Comparison of ENCODE assay signal across 17 cellular contexts in the genomic region with DNA sequence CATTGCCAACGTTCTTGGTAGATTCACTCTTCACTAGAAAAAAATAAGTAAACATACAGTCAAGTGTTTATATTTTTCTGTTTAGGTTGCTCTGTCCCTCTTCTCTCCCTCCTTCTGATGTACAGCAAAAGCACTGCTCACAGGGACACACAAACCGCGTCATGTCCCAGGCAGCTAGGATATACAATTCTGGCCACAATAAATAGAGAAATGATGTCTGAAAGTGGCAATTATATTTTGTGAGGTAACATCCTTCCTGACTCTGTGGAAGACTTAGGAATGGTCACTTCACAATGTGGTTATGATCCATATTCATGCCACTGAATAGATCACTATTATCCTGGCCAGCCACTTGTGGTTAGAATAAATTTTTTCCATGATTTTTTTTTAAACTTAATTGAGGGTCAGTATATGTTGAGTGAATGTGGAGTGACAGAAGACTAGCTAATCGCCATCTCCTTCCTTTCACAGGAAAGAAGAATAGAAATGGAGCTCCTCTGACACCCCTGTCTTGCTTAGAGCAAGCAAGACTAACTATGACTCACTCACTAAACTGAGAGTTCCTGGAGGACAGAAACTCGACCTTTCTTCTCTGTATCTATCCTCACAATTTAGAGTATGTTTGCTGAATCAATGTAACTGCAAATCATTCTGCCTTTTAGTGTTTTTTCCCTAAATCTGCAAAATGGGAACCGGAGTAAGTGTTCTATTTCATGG. TPM values are rescaled to one million over a fixed set of nuclear protein-coding genes. Genes with fewer than 3 reads are reported as not detected.
A peak's percentile ranks its signal among the peaks of the same experiment; 100 is the strongest.
DNase-seq lines count a peak whose midpoint lies in the region; ATAC-seq lines count a peak whose summit lies in the region.
"Had no signal": no experiment of that assay in that cellular context is flagged by ENCODE, and none has a peak within 500 bp of the region (broad histone marks: within the 10 kb centered on the region; RNA-seq: fewer than 3 reads in every experiment).

No MANE protein-coding gene starts in this region.

- no peak overlapping the region for H2AFZ ChIP-seq in ACC112 (ENCODE audit: low read length, unreplicated experiment)

- no peaks in the 10 kb centered on the region for H3K27me3 ChIP-seq in ACC112 (ENCODE audit: insufficient read depth, low read length)

- peaks cover 2% of the 10 kb centered on the region for H3K79me2 ChIP-seq in ACC112 (ENCODE audit: control insufficient read depth, insufficient read depth, low read length, unreplicated experiment)

- 0 out of 2 replicates have a peak overlapping the region, but pooled peaks have one; percentile 11 for H3K27ac ChIP-seq in ACC112 (ENCODE audit: low read depth, low read length)

- DNase-seq in HCEC 1CT (peak; percentile 60), amniotic epithelial cell (ENCODE audit: low read depth) (peak; percentile 31), foreskin melanocyte (peak; percentile 4), hypothalamus (lab: John Stamatoyannopoulos, UW) (no peak), Right ventricle myocardium superior (no peak), amygdala (lab: John Stamatoyannopoulos, UW) (no peak)
- DNase-seq: activated CD4-positive, CD25-positive, alpha-beta regulatory T cell; activated T-cell treated with anti-CD3 and anti-CD28 coated beads, Interleukin-2, amount 50 U/mL, for 1 hour; AML-193; anterior cingulate cortex; effector memory CD8-positive, alpha-beta T cell; NCI-H1436; NCI-H82; retina; stimulated activated CD4-positive, alpha-beta T cell treated with anti-CD3 and anti-CD28 coated beads, Interleukin-4, amount 100 ng/mL, for 24 hours had no signal

- peaks cover 29% of the 10 kb centered on the region for H3K36me3 ChIP-seq in ACC112 (ENCODE audit: insufficient read depth, low read length)

- H3K4me1 ChIP-seq in ACC112 (ENCODE audit: control insufficient read depth, insufficient read depth, low read length, unreplicated experiment), result peaks cover 33% of the 10 kb centered on the region

- intact Hi-C loops in Right ventricle myocardium superior (cut with DNase I), result no loop called here

- no peak overlapping the region for H3K4me3 ChIP-seq in ACC112 (ENCODE audit: low read depth, low read length)

- ATAC-seq in Right ventricle myocardium superior (ENCODE audit: poor library complexity) (no peak), HG03342 (IDR thresholded peaks at IDR 0.05; ENCODE audit: unreplicated experiment) (no peak)
- ATAC-seq: effector memory CD8-positive, alpha-beta T cell had no signal

RNA-seq across cellular contexts. Expression of a gene that starts 54.0 kb away (rescaled TPM):
- 8.2 TPM for total RNA-seq in Right ventricle myocardium superior

Comparison
In these comparisons a context has a peak if more than half of its experiments do, and no peak if none do; other contexts are left out.
1. DNase-seq: peak in HCEC 1CT (single experiment), amniotic epithelial cell (single experiment) and foreskin melanocyte (single experiment); none in hypothalamus (0 of 51), Right ventricle myocardium superior (single experiment) and amygdala (0 of 56).